22 cellular contexts compared by ENCODE assay signal in the genomic region with DNA sequence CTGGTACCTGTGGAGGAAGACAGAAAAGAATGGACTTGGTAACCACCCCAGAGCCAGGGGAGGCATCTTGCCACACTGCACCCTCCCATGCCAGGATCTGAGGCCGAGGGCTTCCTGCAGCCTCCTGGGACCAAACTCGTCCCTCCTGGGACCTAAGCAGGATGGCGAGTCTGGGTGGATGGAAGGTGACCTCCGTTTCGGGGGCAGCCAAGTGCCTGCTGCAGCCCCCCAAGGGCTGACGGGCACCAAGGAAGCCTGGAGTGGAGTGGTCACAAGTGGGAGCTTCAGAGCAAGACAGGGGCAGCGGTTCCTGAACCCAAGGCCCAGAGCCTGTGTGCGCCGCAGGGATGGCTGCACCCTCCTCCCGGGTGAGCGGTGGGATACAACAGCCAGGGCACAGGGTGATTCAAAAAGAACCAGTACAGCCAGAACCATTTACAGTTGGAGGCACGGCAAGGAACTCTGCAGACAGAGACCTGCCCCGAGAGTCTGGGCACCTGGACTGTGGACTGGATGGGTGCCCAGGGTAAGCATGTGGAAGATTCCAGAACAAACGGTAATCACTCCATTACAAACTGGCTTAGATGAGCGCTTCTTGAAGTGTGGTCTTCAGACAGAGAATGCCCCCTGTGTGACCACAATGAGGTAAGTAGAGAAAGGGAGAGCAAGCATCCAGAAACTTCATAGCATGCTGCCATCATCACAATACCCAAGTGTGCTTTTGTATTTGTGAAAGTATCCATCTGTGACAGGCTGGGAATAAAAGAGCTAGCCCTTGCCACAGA. TPM values are rescaled to one million over a fixed set of nuclear protein-coding genes. Genes with fewer than 3 reads are reported as not detected.
DNase-seq lines count a peak whose midpoint lies in the region; ATAC-seq and TF ChIP-seq lines count a peak whose summit lies in the region.
"Had no signal": no experiment of that assay in that cellular context is flagged by ENCODE, and none has a peak within 500 bp of the region (broad histone marks: within the 10 kb centered on the region; RNA-seq: fewer than 3 reads in every experiment).

No MANE protein-coding gene starts in this region.

- H3K9me3 ChIP-seq in gastroesophageal sphincter (no peaks in the 10 kb centered on the region), lower lobe of right lung (no peaks in the 10 kb centered on the region), stomach smooth muscle (ENCODE audit: control insufficient read depth in 2 of 2, low read length in 2 of 2) (no peaks in the 10 kb centered on the region)

- intact Hi-C loops in lower lobe of right lung (cut with DNase I), result loop anchor here (10.0 kb wide), 1 partner anchor 194 kb away; the partner anchor contains the start of gene RHOB

- peaks cover 5 to 100% (median 46%) of the 10 kb centered on the region in 3 donors for H3K4me1 ChIP-seq in gastroesophageal sphincter
- H3K4me1 ChIP-seq in lower lobe of right lung, result peaks cover 36% of the 10 kb centered on the region
- peaks cover 92% of the 10 kb centered on the region for H3K4me1 ChIP-seq in stomach smooth muscle (ENCODE audit: control insufficient read depth, insufficient read depth, low read length)

- CTCF ChIA-PET in RWPE1 (lab: Yijun Ruan, JAX), result no interaction called here

- H3K27me3 ChIP-seq in gastroesophageal sphincter (no peaks in the 10 kb centered on the region), lower lobe of right lung (ENCODE audit: low read depth) (no peaks in the 10 kb centered on the region), stomach smooth muscle (ENCODE audit: control insufficient read depth in 1 of 2, insufficient read depth in 2 of 2, low read length in 2 of 2) (no peaks in the 10 kb centered on the region)
- H3K27me3 ChIP-seq: foreskin keratinocyte had no signal

- TF ChIP-seq POLR2A in gastroesophageal sphincter (IDR thresholded peaks at IDR 0.05), result no peak

- no peak for TF ChIP-seq EP300 in gastroesophageal sphincter (IDR thresholded peaks at IDR 0.05)

- ATAC-seq in gastroesophageal sphincter (no peak), lower lobe of right lung (no peak), HG03460 (IDR thresholded peaks at IDR 0.05; ENCODE audit: unreplicated experiment) (no peak)
- ATAC-seq: CD8-positive, alpha-beta T cell; esophagus mucosa; foreskin keratinocyte; left colon; stimulated activated effector memory CD8-positive, alpha-beta T cell treated with anti-CD3 and anti-CD28 coated beads, Interleukin-12 subunit alpha, Interleukin-12 subunit beta, amount 100 ng/mL, for 72 hours; WTC11 had no signal

- 0 out of 2 replicates have a peak overlapping the region, but pooled peaks have one; percentile 7 for H3K27ac ChIP-seq in RWPE1
- peak overlapping the region; percentile 87 to 99 (median 96) for H3K27ac ChIP-seq in gastroesophageal sphincter
- no peak overlapping the region for H3K27ac ChIP-seq in lower lobe of right lung
- peak overlapping the region; percentile 99 for H3K27ac ChIP-seq in stomach smooth muscle (ENCODE audit: low read length)
- H3K27ac ChIP-seq: foreskin keratinocyte had no signal

- peak overlapping the region; percentile 65 to 85 for H3K9ac ChIP-seq in stomach smooth muscle (ENCODE audit: low read length in 2 of 2)

- POLR2A ChIA-PET in RWPE1 (lab: Yijun Ruan, JAX; ENCODE audit: low non-redundant PET), result interaction anchor here (0.9 kb wide), 1 partner anchor 192 kb away, joined by 3 read pairs; the partner anchor contains the start of gene RHOB

- no peak for TF ChIP-seq CTCF in RWPE1 (conservative IDR thresholded peaks at IDR 0.05; ENCODE audit: low read depth)
- no peak for TF ChIP-seq CTCF in gastroesophageal sphincter (IDR thresholded peaks at IDR 0.05)
- no peak for TF ChIP-seq CTCF in lower lobe of right lung (IDR thresholded peaks at IDR 0.05)

- DNase-seq in RWPE1 (ENCODE audit: low spot score) (no peak), lower lobe of right lung (peak; percentile 33), inferior parietal cortex (ENCODE audit: extremely low spot score) (no peak), GOT3 (lab: John Stamatoyannopoulos, UW) (no peak)
- DNase-seq: activated CD4-positive, alpha-beta T cell treated with anti-CD3 and anti-CD28 coated beads, Interleukin-2, amount 10 ng/mL, durations not matched to agents 7 days and 5 days; CD8-positive, alpha-beta T cell; foreskin keratinocyte; IMR-90; left colon; NCI-H1694; NCI-H446 treated with DMSO at 0.1 percent for 48 hours; RPMI8226; substantia nigra; T-helper 1 cell had no signal

- H3K36me3 ChIP-seq in gastroesophageal sphincter, result peaks cover 0 to 53% of the 10 kb centered on the region in 2 donors
- peaks cover 69% of the 10 kb centered on the region for H3K36me3 ChIP-seq in lower lobe of right lung
- peaks cover 10 to 28% of the 10 kb centered on the region in 2 donors for H3K36me3 ChIP-seq in stomach smooth muscle (ENCODE audit: control insufficient read depth in 2 of 2, insufficient read depth in 2 of 2, low read length in 2 of 2)

- WGBS in gastroesophageal sphincter (ENCODE audit: low coverage in 1 of 2), 2 donors, result 58 to 59% methylated on average over 2 to 3 of the region's 15 CpGs

- H3K4me3 ChIP-seq in gastroesophageal sphincter, result no peak overlapping the region
- no peak overlapping the region for H3K4me3 ChIP-seq in lower lobe of right lung
- H3K4me3 ChIP-seq in stomach smooth muscle (ENCODE audit: low read length in 2 of 2), result peak overlapping the region in 1 of 2 donors; percentile 57

RNA-seq across cellular contexts. Expression of gene HS1BP3, which starts 12.1 kb away (rescaled TPM):
- 10 to 100 TPM; 42.8 to 89.1 (median 61.4) TPM for total RNA-seq in gastroesophageal sphincter
- 39.9 TPM for total RNA-seq in lower lobe of right lung

RNA-seq across cellular contexts. Expression of gene GDF7, which starts 28.1 kb away (rescaled TPM):
- total RNA-seq in gastroesophageal sphincter, result 10 to 100 TPM in 3 of 4 donors, 1 to 10 TPM in 1; 1.2 to 19.9 (median 15.3) TPM
- total RNA-seq in lower lobe of right lung, result 0.62 TPM
- total RNA-seq: A673; activated CD4-positive, alpha-beta T cell treated with anti-CD3 and anti-CD28 coated beads, Interleukin-2, amount 10 ng/mL, durations not matched to agents 7 days and 5 days; activated CD8-positive, alpha-beta memory T cell treated with anti-CD3 and anti-CD28 coated beads for 36 hours; foreskin keratinocyte had no signal
